ENCODE assay signal across 1 cellular context in genomic region chr1:85607126-85607912, GRCh38.
A peak's percentile ranks its signal among the peaks of the same experiment; 100 is the strongest.
TF ChIP-seq lines count a peak whose summit lies in the region.

No MANE protein-coding gene starts in this region.

TF ChIP-seq in HepG2, 621 proteins besides CTCF, POLR2A, EP300 and RAD21 (continued from another document and continues in another):
- peak; percentile 75; the same call in 1 of the 2 replicates for TF ChIP-seq PRDM10 (CRISPR knock-in tag; IDR thresholded peaks at IDR 0.05; ENCODE audit: low read depth)
- 0 out of 2 replicates have a peak, but pooled peaks have one; percentile 20 for TF ChIP-seq HMG20B (CRISPR knock-in tag; conservative IDR thresholded peaks at IDR 0.05)
- TF ChIP-seq CERS6 (CRISPR knock-in tag; IDR thresholded peaks at IDR 0.05), result no peak
- no peak for TF ChIP-seq ZBTB2 (CRISPR knock-in tag; IDR thresholded peaks at IDR 0.05; ENCODE audit: low read depth)
- TF ChIP-seq MED13 (CRISPR knock-in tag; IDR thresholded peaks at IDR 0.05), result no peak
- TF ChIP-seq HNF4A (CRISPR knock-in tag; IDR thresholded peaks at IDR 0.05), result peak; percentile 61
- peak; percentile 13; the same call in 1 of the 2 replicates for TF ChIP-seq RXRB (CRISPR knock-in tag; IDR thresholded peaks at IDR 0.05; ENCODE audit: borderline replicate concordance)
- no peak for TF ChIP-seq HNRNPH1 (optimal IDR thresholded peaks at IDR 0.05; ENCODE audit: low read depth, low read length)
- no peak for TF ChIP-seq SOX6 (IDR thresholded peaks at IDR 0.05)
- peak; percentile 61 for TF ChIP-seq SOX6 (CRISPR knock-in tag; IDR thresholded peaks at IDR 0.05)
- peak; percentile 83 for TF ChIP-seq BHLHE40 (IDR thresholded peaks at IDR 0.05; ENCODE audit: low read length)
- no peak for TF ChIP-seq ZSCAN29 (CRISPR knock-in tag; conservative IDR thresholded peaks at IDR 0.05)
- TF ChIP-seq HOMEZ (CRISPR knock-in tag; IDR thresholded peaks at IDR 0.05; ENCODE audit: low read depth), result peak; percentile 56; the same call in 1 of the 2 replicates
- peak; percentile 31; the same call in 1 of the 2 replicates for TF ChIP-seq ZFY (CRISPR knock-in tag; IDR thresholded peaks at IDR 0.05)
- peak; percentile 36; the same call in 1 of the 2 replicates for TF ChIP-seq GATAD2A (CRISPR knock-in tag; IDR thresholded peaks at IDR 0.05)
- TF ChIP-seq ZFX (CRISPR knock-in tag; IDR thresholded peaks at IDR 0.05; ENCODE audit: low read depth), result peak; percentile 45; the same call in 1 of the 2 replicates
- no peak for TF ChIP-seq ZNF367 (CRISPR knock-in tag; IDR thresholded peaks at IDR 0.05; ENCODE audit: borderline replicate concordance)
- TF ChIP-seq TGIF2 (CRISPR knock-in tag; IDR thresholded peaks at IDR 0.05), result 0 out of 2 replicates have a peak, but pooled peaks have one; percentile 25
- TF ChIP-seq ZNF687 (CRISPR knock-in tag; IDR thresholded peaks at IDR 0.05), result peak; percentile 60
- peak; percentile 91 for TF ChIP-seq FOSL2 (CRISPR knock-in tag; IDR thresholded peaks at IDR 0.05)
- TF ChIP-seq NCOA2 (CRISPR knock-in tag; IDR thresholded peaks at IDR 0.05), result peak; percentile 66
- no peak for TF ChIP-seq ZNF24 (IDR thresholded peaks at IDR 0.05)
- peak; percentile 45; the same call in 1 of the 2 replicates for TF ChIP-seq PAXIP1 (CRISPR knock-in tag; conservative IDR thresholded peaks at IDR 0.05)
- TF ChIP-seq CREB1 (IDR thresholded peaks at IDR 0.05), result no peak
- peak; percentile 41; the same call in 1 of the 2 replicates for TF ChIP-seq CREB1 (CRISPR knock-in tag; IDR thresholded peaks at IDR 0.05)
- peak; percentile 94 for TF ChIP-seq TEAD3 (CRISPR knock-in tag; optimal IDR thresholded peaks at IDR 0.05; ENCODE audit: borderline replicate concordance)
- TF ChIP-seq BCL3 (CRISPR knock-in tag; IDR thresholded peaks at IDR 0.05), result no peak
- 0 out of 2 replicates have a peak, but pooled peaks have one; percentile 23 for TF ChIP-seq MAX (IDR thresholded peaks at IDR 0.05)
- TF ChIP-seq ZNF598 (CRISPR knock-in tag; IDR thresholded peaks at IDR 0.05; ENCODE audit: borderline replicate concordance), result 0 out of 2 replicates have a peak, but pooled peaks have one; percentile 44
- peak; percentile 43 for TF ChIP-seq XRCC5 (optimal IDR thresholded peaks at IDR 0.05; ENCODE audit: low read length)
- TF ChIP-seq SAP130 (CRISPR knock-in tag; IDR thresholded peaks at IDR 0.05; ENCODE audit: low read depth), result peak; percentile 17; the same call in 1 of the 2 replicates
- TF ChIP-seq JUN (CRISPR knock-in tag; IDR thresholded peaks at IDR 0.05), result 0 out of 2 replicates have a peak, but pooled peaks have one; percentile 45
- TF ChIP-seq ARID5B (CRISPR knock-in tag; IDR thresholded peaks at IDR 0.05), result peak; percentile 79
- TF ChIP-seq GABPA (IDR thresholded peaks at IDR 0.05; ENCODE audit: low read depth, low read length), result no peak
- TF ChIP-seq GABPA (CRISPR knock-in tag; IDR thresholded peaks at IDR 0.05; ENCODE audit: low read depth), result no peak
- TF ChIP-seq BCL6 (CRISPR knock-in tag; IDR thresholded peaks at IDR 0.05), result 0 out of 2 replicates have a peak, but pooled peaks have one; percentile 24
- TF ChIP-seq NR2F1 (CRISPR knock-in tag; IDR thresholded peaks at IDR 0.05), result peak in 1 of 2 experiments; percentile 68; a peak in 2 of 4 replicates
- peak; percentile 40; the same call in 1 of the 2 replicates for TF ChIP-seq SOX13 (IDR thresholded peaks at IDR 0.05)
- TF ChIP-seq SOX13 (CRISPR knock-in tag; conservative IDR thresholded peaks at IDR 0.05 in 1 of 2, IDR thresholded peaks at IDR 0.05 in 1 of 2), result peak in 1 of 2 experiments; percentile 73; a peak in 1 of 4 replicates
- TF ChIP-seq ZNF501 (CRISPR knock-in tag; IDR thresholded peaks at IDR 0.05), result no peak
